ENCODE assay signal across 8 cellular contexts in genomic region chr19:55408320-55408836, GRCh38. TPM values are rescaled to one million over a fixed set of nuclear protein-coding genes. Genes with fewer than 3 reads are reported as not detected.
DNase-seq lines count a peak whose midpoint lies in the region; ATAC-seq, FAIRE-seq and TF ChIP-seq lines count a peak whose summit lies in the region.

No MANE protein-coding gene starts in this region.

- TF ChIP-seq POLR2A in H1 (IDR thresholded peaks at IDR 0.05; ENCODE audit: control extremely low read depth in 1 of 2, low read depth in 2 of 2, low read length in 2 of 2) = no peak

- H3K79me2 ChIP-seq in H1 (ENCODE audit: control insufficient read depth in 1 of 2, insufficient read depth in 2 of 2, low read length in 2 of 2) (peaks cover 12 to 29% of the 10 kb centered on the region in 2 experiments), osteoblast (ENCODE audit: insufficient read depth, low read length) (peaks cover 35% of the 10 kb centered on the region)

- peak overlapping the region in 3 of 4 experiments; percentile 57 to 86 (median 72); a peak in 6 of 7 replicates for H3K9ac ChIP-seq in H1 (replicated peaks in 1 of 4; ENCODE audit: extremely low read depth in 1 of 4, low read depth in 3 of 4, low read length in 3 of 4)

- peaks cover 15% of the 10 kb centered on the region for H3K79me1 ChIP-seq in H1 (ENCODE audit: low read depth, low read length)

- 29% methylated on average over 21 of the region's 21 CpGs; no CpG with 5 or more reads in 1 of the 2 experiments for WGBS in H1 (ENCODE audit: extremely low coverage in 1 of 2, insufficient coverage in 1 of 2, insufficient read length in 1 of 2, insufficient replicate concordance in 2 of 2, low coverage in 1 of 2, low lambda C conversion rate in 2 of 2, missing lambda C conversion rate in 1 of 2), 2 experiments

- peak overlapping the region; percentile 94 for H3K4ac ChIP-seq in H1 (replicated peaks; ENCODE audit: insufficient read length, low read depth, low read length)

- H2AFZ ChIP-seq in H1 (ENCODE audit: low read length) (peak overlapping the region; percentile 75; the same call in 1 of the 2 replicates), osteoblast (ENCODE audit: low read length) (peak overlapping the region; percentile 91)

- ATAC-seq in HG02970 (IDR thresholded peaks at IDR 0.05; ENCODE audit: low FRiP score, unreplicated experiment) = no peak
- ATAC-seq in HG02588 (IDR thresholded peaks at IDR 0.05; ENCODE audit: unreplicated experiment) = no peak

- peak overlapping the region; percentile 98 for H4K5ac ChIP-seq in H1 (ENCODE audit: insufficient read length, low read depth, low read length)

- no peak for TF ChIP-seq CTCF in Calu3 (IDR thresholded peaks at IDR 0.05; ENCODE audit: unreplicated experiment)
- no peak for TF ChIP-seq CTCF in H1 (IDR thresholded peaks at IDR 0.05; ENCODE audit: control extremely low read depth in 1 of 3, insufficient read depth in 1 of 3, low read depth in 1 of 3, low read length in 3 of 3)
- no peak for TF ChIP-seq CTCF in osteoblast (IDR thresholded peaks at IDR 0.05; ENCODE audit: extremely low read depth, low read depth, low read length)

- H3K4me3 Mint-ChIP-seq in Calu3 (ENCODE audit: low read depth, unreplicated experiment) = peak overlapping the region; percentile 78

- H3K27ac Mint-ChIP-seq in Calu3 (ENCODE audit: unreplicated experiment) = peak overlapping the region; percentile 96

- peak overlapping the region; percentile 99 for H3K18ac ChIP-seq in H1 (ENCODE audit: extremely low read depth, low read length)

- no peak for TF ChIP-seq RAD21 in H1 (IDR thresholded peaks at IDR 0.05 in 1 of 2, conservative IDR thresholded peaks at IDR 0.05 in 1 of 2; ENCODE audit: low read depth in 2 of 2, low read length in 2 of 2)

- H3K27me3 ChIP-seq in H1 (replicated peaks in 1 of 4; ENCODE audit: control insufficient read depth in 3 of 4, extremely low read depth in 1 of 4, insufficient read depth in 3 of 4, low read length in 3 of 4) = peaks cover 0 to 4% (median 1%) of the 10 kb centered on the region in 4 experiments; a peak in 2 of 7 replicates
- peaks cover 3% of the 10 kb centered on the region for H3K27me3 ChIP-seq in osteoblast (ENCODE audit: insufficient read depth, low read length)

- H3K4me3 ChIP-seq in H1 (ENCODE audit: extremely low read depth in 1 of 4, insufficient read depth in 2 of 4, low read depth in 3 of 4, low read length in 4 of 4) (peak overlapping the region in 3 of 4 experiments; percentile 23 to 40 (median 27); a peak in 4 of 8 replicates), osteoblast (ENCODE audit: insufficient read depth, low read length) (peak overlapping the region; percentile 87)

- peak overlapping the region; percentile 92; the same call in 1 of the 2 replicates for H2BK20ac ChIP-seq in H1 (ENCODE audit: low read length)

- H3K4me2 ChIP-seq in H1 (ENCODE audit: insufficient read depth in 1 of 2, low read depth in 2 of 2, low read length in 2 of 2) (peak overlapping the region; percentile 52 to 99), osteoblast (ENCODE audit: insufficient read depth, low read length) (peak overlapping the region; percentile 81)

- no peak for TF ChIP-seq EP300 in H1 (IDR thresholded peaks at IDR 0.05; ENCODE audit: borderline replicate concordance in 1 of 2, low read depth in 2 of 2, low read length in 2 of 2)

- H4K20me1 ChIP-seq in H1 (replicated peaks in 1 of 2; ENCODE audit: control insufficient read depth in 1 of 2, insufficient read depth in 2 of 2, low read length in 2 of 2) = peaks cover 21 to 23% of the 10 kb centered on the region in 2 experiments
- H4K20me1 ChIP-seq in osteoblast (ENCODE audit: insufficient read depth, low read length) = peaks cover 22% of the 10 kb centered on the region

- H4K91ac ChIP-seq in H1 (replicated peaks; ENCODE audit: insufficient read length, low read length) = peak overlapping the region; percentile 100

- H3K9me3 Mint-ChIP-seq in Calu3 (ENCODE audit: low read depth, unreplicated experiment) = peaks cover 2% of the 10 kb centered on the region

- TSS peak; percentile 76 for BruUV-seq in Calu3 (replicated peaks; lab: Mats Ljungman, UMichigan)

- peaks cover 0 to 20% (median 13%) of the 10 kb centered on the region in 4 experiments; a peak in 6 of 7 replicates for H3K4me1 ChIP-seq in H1 (replicated peaks in 1 of 4; ENCODE audit: control insufficient read depth in 3 of 4, insufficient read depth in 4 of 4, low read length in 3 of 4)
- H3K4me1 ChIP-seq in osteoblast (ENCODE audit: insufficient read depth, low read length) = peaks cover 22% of the 10 kb centered on the region

- peak overlapping the region; percentile 13 for H3K56ac ChIP-seq in H1 (replicated peaks; ENCODE audit: insufficient read length, low read depth, low read length)

- H2BK15ac ChIP-seq in H1 (ENCODE audit: low read length) = peak overlapping the region; percentile 98

- H3K23ac ChIP-seq in H1 (ENCODE audit: insufficient read length) = no peak overlapping the region

- peaks cover 17% of the 10 kb centered on the region for H3K4me1 Mint-ChIP-seq in Calu3 (ENCODE audit: low read depth, unreplicated experiment)

- H3K23me2 ChIP-seq in H1 (ENCODE audit: low read depth, low read length) = peaks cover 13% of the 10 kb centered on the region

- peaks cover 12 to 34% (median 24%) of the 10 kb centered on the region in 4 experiments for H3K36me3 ChIP-seq in H1 (ENCODE audit: control insufficient read depth in 2 of 4, insufficient read depth in 4 of 4, low read length in 3 of 4)
- H3K36me3 ChIP-seq in osteoblast (ENCODE audit: insufficient read depth, low read length) = peaks cover 23% of the 10 kb centered on the region

- H3K27me3 Mint-ChIP-seq in Calu3 (ENCODE audit: unreplicated experiment) = peaks cover 24% of the 10 kb centered on the region

- H3K27ac ChIP-seq in H1 (ENCODE audit: low read depth, low read length) = peak overlapping the region; percentile 86
- H3K27ac ChIP-seq in osteoblast (ENCODE audit: low read depth, low read length) = peak overlapping the region; percentile 93

- H2BK5ac ChIP-seq in H1 (ENCODE audit: low read depth, low read length) = peak overlapping the region; percentile 97

- peak overlapping the region; percentile 95 for H2AK5ac ChIP-seq in H1 (ENCODE audit: low read depth, low read length)

- intact Hi-C loops in Calu3 (cut with micrococcal nuclease; ENCODE audit: unreplicated experiment) = no loop called here

- H3K9me3 ChIP-seq in H1 (ENCODE audit: insufficient read depth in 2 of 2, low read depth in 1 of 2, low read length in 1 of 2) = no peaks in the 10 kb centered on the region; a peak in 1 of 4 replicates
- no peaks in the 10 kb centered on the region for H3K9me3 ChIP-seq in osteoblast (ENCODE audit: low read depth, low read length)

- H2BK12ac ChIP-seq in H1 (ENCODE audit: low read depth, low read length) = peak overlapping the region; percentile 64

- CTCF ChIA-PET in Calu3 (lab: Charles Lee) (interaction anchor here (1.4 kb wide), 1 partner anchor 248 kb away, joined by 3 read pairs; no protein-coding TSS in a partner anchor), H1 (lab: Charles Lee; ENCODE audit: partially characterized antibody) (interaction anchor here (0.6 to 2.1 kb wide), 4 partner anchors 10 to 95 kb away, joined by 3 to 7 read pairs (median 6); no protein-coding TSS in a partner anchor)

- H4K8ac ChIP-seq in H1 (ENCODE audit: extremely low read depth, insufficient read depth, low read length) = peak overlapping the region; percentile 97; the same call in 1 of the 2 replicates

- peak overlapping the region; percentile 93 for H2BK120ac ChIP-seq in H1 (replicated peaks; ENCODE audit: low read depth, low read length)

- H3K14ac ChIP-seq in H1 (ENCODE audit: insufficient read length) = no peak overlapping the region

- POLR2A ChIA-PET in H1 (lab: Charles Lee; ENCODE audit: partially characterized antibody) = interaction anchor here (0.6 to 34.6 kb wide), 72 partner anchors 4 to 517 kb away, joined by 3 to 874 read pairs (median 5); partner anchors contain the start of genes C19orf85, DNAAF3, EPS8L1 and FIZ1

- FAIRE-seq in H1 (lab: Jason Lieb, UNC) = no peak

- DNase-seq in Calu3 (no peak), OCI-M1 (lab: John Stamatoyannopoulos, UW) (peak; percentile 60), H1 (ENCODE audit: low read depth in 1 of 2, low spot score in 2 of 2) (no peak), osteoblast (ENCODE audit: insufficient read length, low spot score, missing footprints) (no peak), SW 1271 (lab: John Stamatoyannopoulos, UW) (no peak), NK-92 (lab: John Stamatoyannopoulos, UW; ENCODE audit: unreplicated experiment) (no peak)

- peaks cover 57% of the 10 kb centered on the region for H3K36me3 Mint-ChIP-seq in Calu3 (ENCODE audit: insufficient read depth, unreplicated experiment)

RNA-seq across cellular contexts. Expression of gene UBE2S, which starts 0.8 kb away (rescaled TPM):
- total RNA-seq in Calu3 (2022) (239 and 287 TPM in 2 replicates), osteoblast (37.3 and 66.9 TPM in 2 replicates)
- total RNA-seq in H1 (2021; fragmentation: NEBNext Ultra II Directional; extraction: Animal tissue kit (Norgen Biotek cat#: 25700)) = 398 and 402 TPM in 2 replicates
- polyA plus RNA-seq in H1 (2011; rRNA removed) = 466 and 530 TPM in 2 replicates
- polyA plus RNA-seq in H1 (2011; cell fraction: cytosol; rRNA removed) = 396 TPM
- polyA plus RNA-seq in H1 (2011; cell fraction: nucleus; rRNA removed) = 278 TPM
- 185 to 258 TPM (median 204 TPM) in 4 replicates for polyA plus RNA-seq in H1 (2012, experiment 1 of 2)
- 110 TPM for polyA plus RNA-seq in H1 (2012, experiment 2 of 2)
- polyA plus RNA-seq in H1 (2013, experiment 1 of 2) = 234 TPM
- 223 TPM for polyA plus RNA-seq in H1 (2013, experiment 2 of 2)
- 54.5 and 104 TPM in 2 replicates for polyA minus RNA-seq in H1 (2011; rRNA and poly(A)+ RNA removed)
- 239 TPM for polyA minus RNA-seq in H1 (2011; cell fraction: cytosol; rRNA and poly(A)+ RNA removed)
- polyA minus RNA-seq in H1 (2011; cell fraction: nucleus; rRNA and poly(A)+ RNA removed) = 43.1 TPM

RNA-seq across cellular contexts. Expression of gene RPL28, which starts 22.6 kb away (rescaled TPM):
- total RNA-seq in Calu3 (2022) = 1,462 and 1,520 TPM in 2 replicates
- total RNA-seq in H1 (2021; fragmentation: NEBNext Ultra II Directional; extraction: Animal tissue kit (Norgen Biotek cat#: 25700)) = 2,123 and 2,232 TPM in 2 replicates
- polyA plus RNA-seq in H1 (2011; rRNA removed) = 6,692 and 8,402 TPM in 2 replicates
- 2,492 TPM for polyA plus RNA-seq in H1 (2011; cell fraction: cytosol; rRNA removed)
- polyA plus RNA-seq in H1 (2011; cell fraction: nucleus; rRNA removed) = 1,571 TPM
- polyA plus RNA-seq in H1 (2012, experiment 1 of 2) = 1,234 to 2,824 TPM (median 2,522 TPM) in 4 replicates
- 3,077 TPM for polyA plus RNA-seq in H1 (2012, experiment 2 of 2)
- 2,779 TPM for polyA plus RNA-seq in H1 (2013, experiment 1 of 2)
- 2,622 TPM for polyA plus RNA-seq in H1 (2013, experiment 2 of 2)
- 406 and 431 TPM in 2 replicates for polyA minus RNA-seq in H1 (2011; rRNA and poly(A)+ RNA removed)
- polyA minus RNA-seq in H1 (2011; cell fraction: cytosol; rRNA and poly(A)+ RNA removed) = 1,377 TPM
- polyA minus RNA-seq in H1 (2011; cell fraction: nucleus; rRNA and poly(A)+ RNA removed) = 497 TPM
- 223 and 310 TPM in 2 replicates for total RNA-seq in osteoblast

RNA-seq across cellular contexts. Expression of gene TMEM238, which starts 24.3 kb away (rescaled TPM):
- total RNA-seq in Calu3 (2022) = 38.8 and 49.4 TPM in 2 replicates
- 3.8 and 3.9 TPM in 2 replicates for total RNA-seq in H1 (2021; fragmentation: NEBNext Ultra II Directional; extraction: Animal tissue kit (Norgen Biotek cat#: 25700))
- 0.49 and 0.53 TPM in 2 replicates for polyA plus RNA-seq in H1 (2011; rRNA removed)
- polyA plus RNA-seq in H1 (2011; cell fraction: cytosol; rRNA removed) = 1.9 TPM
- polyA plus RNA-seq in H1 (2011; cell fraction: nucleus; rRNA removed) = 1.2 TPM
- polyA plus RNA-seq in H1 (2012, experiment 1 of 2) = 0.50 to 2.6 TPM (median 1.5 TPM) in 4 replicates
- polyA plus RNA-seq in H1 (2012, experiment 2 of 2) = not detected
- polyA plus RNA-seq in H1 (2013, experiment 1 of 2) = 2.1 TPM
- polyA plus RNA-seq in H1 (2013, experiment 2 of 2) = 1.3 TPM
- not detected in 2 replicates for polyA minus RNA-seq in H1 (2011; rRNA and poly(A)+ RNA removed)
- 2.3 TPM for polyA minus RNA-seq in H1 (2011; cell fraction: cytosol; rRNA and poly(A)+ RNA removed)
- polyA minus RNA-seq in H1 (2011; cell fraction: nucleus; rRNA and poly(A)+ RNA removed) = 1.1 TPM
- total RNA-seq in osteoblast = 0.29 TPM in 1 of 2 replicates, not detected in the other

RNA-seq across cellular contexts. Expression of gene TMEM190, which starts 31.8 kb away (rescaled TPM):
- total RNA-seq in Calu3 (2022) (not detected in 2 replicates), osteoblast (not detected in 2 replicates)
- 1.4 TPM in 1 of 2 replicates, not detected in the other for total RNA-seq in H1 (2021; fragmentation: NEBNext Ultra II Directional; extraction: Animal tissue kit (Norgen Biotek cat#: 25700))
- 1.6 and 4.5 TPM in 2 replicates for polyA plus RNA-seq in H1 (2011; rRNA removed)
- polyA plus RNA-seq in H1 (2011; cell fraction: cytosol; rRNA removed) = 1.7 TPM
- polyA plus RNA-seq in H1 (2011; cell fraction: nucleus; rRNA removed) = 2.7 TPM
- polyA plus RNA-seq in H1 (2012, experiment 1 of 2) = 0.54 to 3.6 TPM (median 1.4 TPM) in 4 replicates
- not detected for polyA plus RNA-seq in H1 (2012, experiment 2 of 2)
- polyA plus RNA-seq in H1 (2013, experiment 1 of 2) = 0.41 TPM
- 0.33 TPM for polyA plus RNA-seq in H1 (2013, experiment 2 of 2)
- not detected in 2 replicates for polyA minus RNA-seq in H1 (2011; rRNA and poly(A)+ RNA removed)
- polyA minus RNA-seq in H1 (2011; cell fraction: cytosol; rRNA and poly(A)+ RNA removed) = not detected
- polyA minus RNA-seq in H1 (2011; cell fraction: nucleus; rRNA and poly(A)+ RNA removed) = not detected

RNA-seq across cellular contexts. Expression of gene SHISA7, which starts 34.7 kb away (rescaled TPM):
- not detected in 2 replicates for total RNA-seq in Calu3 (2022)
- total RNA-seq in H1 (2021; fragmentation: NEBNext Ultra II Directional; extraction: Animal tissue kit (Norgen Biotek cat#: 25700)) = 0.98 and 1.0 TPM in 2 replicates
- polyA plus RNA-seq in H1 (2011; rRNA removed) = 0.76 and 1.1 TPM in 2 replicates
- 0.54 TPM for polyA plus RNA-seq in H1 (2011; cell fraction: cytosol; rRNA removed)
- 1.2 TPM for polyA plus RNA-seq in H1 (2011; cell fraction: nucleus; rRNA removed)
- polyA plus RNA-seq in H1 (2012, experiment 1 of 2) = 0.58 to 1.3 TPM (median 1.1 TPM) in 4 replicates
- 0.34 TPM for polyA plus RNA-seq in H1 (2012, experiment 2 of 2)
- 0.91 TPM for polyA plus RNA-seq in H1 (2013, experiment 1 of 2)
- 1.0 TPM for polyA plus RNA-seq in H1 (2013, experiment 2 of 2)
- polyA minus RNA-seq in H1 (2011; rRNA and poly(A)+ RNA removed) = 0.63 and 0.82 TPM in 2 replicates
- polyA minus RNA-seq in H1 (2011; cell fraction: cytosol; rRNA and poly(A)+ RNA removed) = 0.66 TPM
- 1.00 TPM for polyA minus RNA-seq in H1 (2011; cell fraction: nucleus; rRNA and poly(A)+ RNA removed)
- total RNA-seq in osteoblast = not detected in 2 replicates
